ENCODE assay signal across 11 cellular contexts in genomic region chr16:28157768-28158535, GRCh38. TPM values are rescaled to one million over a fixed set of nuclear protein-coding genes. Genes with fewer than 3 reads are reported as not detected.
DNase-seq lines count a peak whose midpoint lies in the region; ATAC-seq and TF ChIP-seq lines count a peak whose summit lies in the region.
"Had no signal": no experiment of that assay in that cellular context is flagged by ENCODE, and none has a peak within 500 bp of the region (broad histone marks: within the 10 kb centered on the region; RNA-seq: fewer than 3 reads in every experiment).

No MANE protein-coding gene starts in this region.

- peak overlapping the region in 1 of 10 donors; percentile 14 for H3K4me3 Mint-ChIP-seq in naive thymus-derived CD8-positive, alpha-beta T cell
- no peak overlapping the region for H3K4me3 Mint-ChIP-seq in endodermal cell
- H3K4me3 Mint-ChIP-seq: memory B cell had no signal

- TF ChIP-seq EP300 in esophagus muscularis mucosa (IDR thresholded peaks at IDR 0.05): no peak

- DNase-seq in AG10803 (ENCODE audit: low read depth): peak; percentile 71
- peak in 1 of 2 experiments; percentile 47 for DNase-seq in HL-60 (ENCODE audit: low read depth in 1 of 2, low spot score in 1 of 2)
- no peak for DNase-seq in esophagus muscularis mucosa (ENCODE audit: extremely low spot score)
- no peak for DNase-seq in naive thymus-derived CD8-positive, alpha-beta T cell
- no peak for DNase-seq in iPS-NIHi7 (ENCODE audit: extremely low spot score)
- no peak for DNase-seq in GM19240 (ENCODE audit: insufficient read length, low spot score)
- DNase-seq in inferior parietal cortex (ENCODE audit: extremely low spot score): no peak
- no peak for DNase-seq in endodermal cell
- DNase-seq: activated T-cell treated with anti-CD3 and anti-CD28 coated beads, Interleukin-2, amount 50 U/mL, for 1 hour; Calu3 had no signal

- peaks cover 5 to 92% (median 42%) of the 10 kb centered on the region in 3 donors for H3K36me3 Mint-ChIP-seq in naive thymus-derived CD8-positive, alpha-beta T cell
- peaks cover 20% of the 10 kb centered on the region for H3K36me3 Mint-ChIP-seq in endodermal cell (ENCODE audit: low read depth)

- peak overlapping the region in 9 of 10 donors; percentile 16 to 84 (median 73) for H3K27ac Mint-ChIP-seq in naive thymus-derived CD8-positive, alpha-beta T cell
- no peak overlapping the region for H3K27ac Mint-ChIP-seq in endodermal cell

- H3K4me3 ChIP-seq in AG10803 (ENCODE audit: low read length): no peak overlapping the region
- H3K4me3 ChIP-seq in HL-60 (replicated peaks; ENCODE audit: insufficient read depth, low read length): no peak overlapping the region
- H3K4me3 ChIP-seq in esophagus muscularis mucosa: peak overlapping the region in 1 of 4 donors; percentile 1
- H3K4me3 ChIP-seq in endodermal cell (ENCODE audit: low read length): no peak overlapping the region

- peak overlapping the region; percentile 13; the same call in 1 of the 2 replicates for H3K27ac ChIP-seq in HL-60 (replicated peaks)
- H3K27ac ChIP-seq in esophagus muscularis mucosa (replicated peaks in 1 of 4): peak overlapping the region in 3 of 4 donors; percentile 9 to 37 (median 36)
- no peak overlapping the region for H3K27ac ChIP-seq in endodermal cell (ENCODE audit: low read depth, low read length)

- H3K27me3 ChIP-seq in HL-60 (ENCODE audit: insufficient read depth, poor library complexity, severe bottlenecking) (no peaks in the 10 kb centered on the region), esophagus muscularis mucosa (no peaks in the 10 kb centered on the region), endodermal cell (ENCODE audit: control insufficient read depth, insufficient read depth, low read length, poor library complexity, severe bottlenecking) (no peaks in the 10 kb centered on the region)

- TF ChIP-seq POLR2A in esophagus muscularis mucosa (IDR thresholded peaks at IDR 0.05; ENCODE audit: low read depth): no peak

- H3K9ac ChIP-seq in endodermal cell (ENCODE audit: extremely low read depth, low read length, poor library complexity, severe bottlenecking): no peak overlapping the region

- H3K27me3 Mint-ChIP-seq in naive thymus-derived CD8-positive, alpha-beta T cell: no peaks in the 10 kb centered on the region
- H3K27me3 Mint-ChIP-seq in endodermal cell (ENCODE audit: insufficient read depth): no peaks in the 10 kb centered on the region
- H3K27me3 Mint-ChIP-seq: memory B cell had no signal

- no peaks in the 10 kb centered on the region for H3K9me3 Mint-ChIP-seq in naive thymus-derived CD8-positive, alpha-beta T cell
- no peaks in the 10 kb centered on the region for H3K9me3 Mint-ChIP-seq in endodermal cell
- H3K9me3 Mint-ChIP-seq: memory B cell had no signal

- ATAC-seq in naive thymus-derived CD8-positive, alpha-beta T cell: no peak

- no peaks in the 10 kb centered on the region for H3K9me3 ChIP-seq in esophagus muscularis mucosa
- H3K9me3 ChIP-seq in endodermal cell (ENCODE audit: control insufficient read depth, low read length): no peaks in the 10 kb centered on the region

- H3K4me1 ChIP-seq in esophagus muscularis mucosa: peaks cover 4 to 11% (median 9%) of the 10 kb centered on the region in 4 donors
- no peaks in the 10 kb centered on the region for H3K4me1 ChIP-seq in endodermal cell (ENCODE audit: control insufficient read depth, insufficient read depth, low read length)

- 75% methylated on average over 7 of the region's 7 CpGs for WGBS in esophagus muscularis mucosa
- 93% methylated on average over 3 to 6 of the region's 7 CpGs for WGBS in endodermal cell (ENCODE audit: insufficient coverage in 1 of 2, insufficient read length in 1 of 2), 2 experiments

- POLR2A ChIA-PET in naive thymus-derived CD8-positive, alpha-beta T cell (lab: Charles Lee): interaction anchor here (0.9 to 1.6 kb wide), 3 partner anchors 10 to 32 kb away, joined by 3 to 4 read pairs (median 3); no protein-coding TSS in a partner anchor

- peaks cover 13 to 34% (median 20%) of the 10 kb centered on the region in 4 donors for H3K36me3 ChIP-seq in esophagus muscularis mucosa
- H3K36me3 ChIP-seq in endodermal cell (ENCODE audit: control insufficient read depth, insufficient read depth, low read length): peaks cover 32% of the 10 kb centered on the region

- peaks cover 36 to 75% (median 74%) of the 10 kb centered on the region in 4 donors for H3K4me1 Mint-ChIP-seq in naive thymus-derived CD8-positive, alpha-beta T cell
- peaks cover 5% of the 10 kb centered on the region for H3K4me1 Mint-ChIP-seq in endodermal cell

- no peak for TF ChIP-seq CTCF in AG10803 (conservative IDR thresholded peaks at IDR 0.05; ENCODE audit: low read length)
- TF ChIP-seq CTCF in HL-60 (IDR thresholded peaks at IDR 0.05; ENCODE audit: insufficient read depth, low read length): no peak
- TF ChIP-seq CTCF in esophagus muscularis mucosa (IDR thresholded peaks at IDR 0.05): no peak
- no peak for TF ChIP-seq CTCF in endodermal cell (conservative IDR thresholded peaks at IDR 0.05)

- intact Hi-C loops in esophagus muscularis mucosa (cut with DNase I): no loop called here

RNA-seq across cellular contexts. Expression of gene XPO6, which starts 53.8 kb away (rescaled TPM):
- total RNA-seq in esophagus muscularis mucosa: 10 to 100 TPM; 39.0 to 68.3 (median 51.1) TPM
- total RNA-seq in naive thymus-derived CD8-positive, alpha-beta T cell: 100 to 1,000 TPM; 445 to 470 TPM
- 100 to 1,000 TPM in 1 of 3 donors, 10 to 100 TPM in 2; 90.2 to 109 (median 96.4) TPM for polyA plus RNA-seq in naive thymus-derived CD8-positive, alpha-beta T cell
- total RNA-seq in endodermal cell: 10 to 100 TPM; 84.7 to 92.4 TPM
- 79.6 TPM for polyA plus RNA-seq in endodermal cell (2013, experiment 1 of 2)
- polyA plus RNA-seq in endodermal cell (2013, experiment 2 of 2): 78.4 TPM

Comparison
In these comparisons a context has a peak if more than half of its experiments do, and no peak if none do; other contexts are left out.
1. RNA of gene XPO6, which starts 53.8 kb away (total RNA-seq): 445 to 470 TPM in naive thymus-derived CD8-positive, alpha-beta T cell; 84.7 to 92.4 TPM in endodermal cell and 39.0 to 68.3 TPM in esophagus muscularis mucosa; every median in the first group is over 4 times any median in the second.